In the genomic region with DNA sequence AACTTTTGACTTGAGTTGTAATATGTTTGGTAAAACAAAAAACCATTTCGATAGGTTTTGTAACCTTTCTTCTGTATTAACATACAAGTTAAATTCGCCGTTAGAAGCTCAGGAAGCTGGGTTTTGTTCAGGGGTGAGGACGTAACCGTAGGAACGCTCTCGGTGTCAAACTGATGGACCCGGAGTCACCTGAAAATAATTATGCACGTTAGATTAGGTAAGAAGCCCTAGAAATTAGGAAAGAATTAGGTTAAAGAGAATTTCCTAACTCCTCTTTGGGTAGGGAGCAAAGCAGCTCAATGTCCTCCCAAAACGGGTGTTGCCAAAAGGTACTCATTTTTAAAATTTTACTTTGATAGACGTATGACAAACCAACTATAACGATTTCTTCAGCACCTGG, we compare ENCODE assay signal across 8 cellular contexts. TPM values are rescaled to one million over a fixed set of nuclear protein-coding genes. Genes with fewer than 3 reads are reported as not detected.
DNase-seq lines count a peak whose midpoint lies in the region; ATAC-seq and TF ChIP-seq lines count a peak whose summit lies in the region.

No MANE protein-coding gene starts in this region.

- H3K9me2 ChIP-seq in hepatocyte (replicated peaks; ENCODE audit: insufficient read depth) = no peaks in the 10 kb centered on the region

- no peaks in the 10 kb centered on the region for H3K36me3 Mint-ChIP-seq in T-helper 17 cell (ENCODE audit: low read depth)
- peaks cover 45% of the 10 kb centered on the region for H3K36me3 Mint-ChIP-seq in stimulated activated effector memory CD8-positive, alpha-beta T cell treated with anti-CD3 and anti-CD28 coated beads, Interleukin-12 subunit alpha, Interleukin-12 subunit beta, amount 100 ng/mL, for 72 hours

- no peaks in the 10 kb centered on the region for H3K9me3 Mint-ChIP-seq in stimulated activated effector memory CD8-positive, alpha-beta T cell treated with anti-CD3 and anti-CD28 coated beads, Interleukin-12 subunit alpha, Interleukin-12 subunit beta, amount 100 ng/mL, for 72 hours

- H3K4me2 ChIP-seq in hepatocyte = peak overlapping the region; percentile 86

- H3K4me1 Mint-ChIP-seq in T-helper 17 cell = peaks cover 49% of the 10 kb centered on the region
- H3K4me1 Mint-ChIP-seq in stimulated activated effector memory CD8-positive, alpha-beta T cell treated with anti-CD3 and anti-CD28 coated beads, Interleukin-12 subunit alpha, Interleukin-12 subunit beta, amount 100 ng/mL, for 72 hours = peaks cover 50% of the 10 kb centered on the region

- no peaks in the 10 kb centered on the region for H3K9me3 ChIP-seq in T-helper 17 cell (ENCODE audit: control insufficient read depth, low read length, poor library complexity, severe bottlenecking)
- H3K9me3 ChIP-seq in hepatocyte (ENCODE audit: low read depth) = no peaks in the 10 kb centered on the region

- H3K4me3 ChIP-seq in hepatocyte = peak overlapping the region; percentile 53

- WGBS in hepatocyte (ENCODE audit: low lambda C conversion rate, missing lambda C conversion rate) = 2% methylated on average over 12 of the region's 12 CpGs

- H3K27me3 ChIP-seq in hepatocyte = no peaks in the 10 kb centered on the region

- H3K27ac ChIP-seq in hepatocyte = peak overlapping the region; percentile 96

- no peaks in the 10 kb centered on the region for H3K36me3 ChIP-seq in hepatocyte (replicated peaks; ENCODE audit: insufficient read depth, low read depth)

- H3K79me2 ChIP-seq in hepatocyte = peaks cover 68% of the 10 kb centered on the region

- POLR2A ChIA-PET in GM10248 (lab: Yijun Ruan, JAX) = no interaction called here

- TF ChIP-seq CTCF in hepatocyte (IDR thresholded peaks at IDR 0.05; ENCODE audit: poor library complexity) = no peak
- no peak for TF ChIP-seq CTCF in GM10248 (IDR thresholded peaks at IDR 0.05; ENCODE audit: control extremely low read depth, extremely low read depth, low read depth, missing control alignments)

- ATAC-seq in T-helper 17 cell = no peak
- no peak for ATAC-seq in stimulated activated effector memory CD8-positive, alpha-beta T cell treated with anti-CD3 and anti-CD28 coated beads, Interleukin-12 subunit alpha, Interleukin-12 subunit beta, amount 100 ng/mL, for 72 hours

- H3K4me1 ChIP-seq in hepatocyte (ENCODE audit: insufficient read depth) = peaks cover 5% of the 10 kb centered on the region

- peak overlapping the region; percentile 95 for H3K4me3 Mint-ChIP-seq in T-helper 17 cell
- H3K4me3 Mint-ChIP-seq in stimulated activated effector memory CD8-positive, alpha-beta T cell treated with anti-CD3 and anti-CD28 coated beads, Interleukin-12 subunit alpha, Interleukin-12 subunit beta, amount 100 ng/mL, for 72 hours = peak overlapping the region; percentile 89

- H3K27ac Mint-ChIP-seq in T-helper 17 cell = peak overlapping the region; percentile 98
- peak overlapping the region; percentile 93 for H3K27ac Mint-ChIP-seq in stimulated activated effector memory CD8-positive, alpha-beta T cell treated with anti-CD3 and anti-CD28 coated beads, Interleukin-12 subunit alpha, Interleukin-12 subunit beta, amount 100 ng/mL, for 72 hours

- DNase-seq in NCI-H526 (lab: John Stamatoyannopoulos, UW) = peak; percentile 67 to 70
- no peak for DNase-seq in NCI-H526 treated with DMSO at 0.1 percent for 48 hours (lab: John Stamatoyannopoulos, UW)
- no peak for DNase-seq in T-helper 17 cell
- DNase-seq in hepatocyte (ENCODE audit: low spot score) = no peak
- DNase-seq in stimulated activated effector memory CD8-positive, alpha-beta T cell treated with anti-CD3 and anti-CD28 coated beads, Interleukin-12 subunit alpha, Interleukin-12 subunit beta, amount 100 ng/mL, for 72 hours (ENCODE audit: low spot score in 2 of 2) = no peak
- DNase-seq in mucosa of gallbladder (ENCODE audit: low spot score) = no peak
- no peak for DNase-seq in medulla oblongata (ENCODE audit: extremely low spot score)
- DNase-seq in GM10248 (ENCODE audit: extremely low spot score) = no peak

- peak overlapping the region; percentile 81 for H2AFZ ChIP-seq in hepatocyte

- no peaks in the 10 kb centered on the region for H3K27me3 Mint-ChIP-seq in T-helper 17 cell

- CTCF ChIA-PET in GM10248 (lab: Yijun Ruan, JAX) = interaction anchor here (0.6 to 4.0 kb wide), 6 partner anchors 10 to 151 kb away, joined by 3 to 15 read pairs (median 3); partner anchors contain the start of gene STAG1

- H4K20me1 ChIP-seq in hepatocyte (ENCODE audit: insufficient read depth, poor library complexity, severe bottlenecking) = peaks cover 14% of the 10 kb centered on the region

RNA-seq across cellular contexts. Expression of gene NCK1, which starts 0.9 kb away (rescaled TPM):
- total RNA-seq in T-helper 17 cell = 10 to 100 TPM; 59.0 to 59.1 TPM
- 39.4 and 47.7 TPM in 2 replicates for total RNA-seq in hepatocyte
- polyA plus RNA-seq in hepatocyte = 25.1 and 30.5 TPM in 2 replicates
- total RNA-seq in mucosa of gallbladder = 27.6 TPM

RNA-seq across cellular contexts. Expression of gene SLC35G2, which starts 44.0 kb away (rescaled TPM):
- under 1 TPM in 1 of 2 donors, not detected in 1; 0.15 TPM for total RNA-seq in T-helper 17 cell
- 0.64 and 1.5 TPM in 2 replicates for total RNA-seq in hepatocyte
- 1.6 and 3.6 TPM in 2 replicates for polyA plus RNA-seq in hepatocyte
- total RNA-seq in mucosa of gallbladder = 3.4 TPM

Comparison
In these comparisons a context has a peak if more than half of its experiments do, and no peak if none do; other contexts are left out.
1. DNase-seq: peak in NCI-H526 (2 of 2); none in NCI-H526 treated with DMSO at 0.1 percent for 48 hours (single experiment), T-helper 17 cell (0 of 3), hepatocyte (single experiment), stimulated activated effector memory CD8-positive, alpha-beta T cell treated with anti-CD3 and anti-CD28 coated beads, Interleukin-12 subunit alpha, Interleukin-12 subunit beta, amount 100 ng/mL, for 72 hours (0 of 2), mucosa of gallbladder (single experiment), medulla oblongata (single experiment) and GM10248 (single experiment).